18 cellular contexts compared by ENCODE assay signal in the genomic region with DNA sequence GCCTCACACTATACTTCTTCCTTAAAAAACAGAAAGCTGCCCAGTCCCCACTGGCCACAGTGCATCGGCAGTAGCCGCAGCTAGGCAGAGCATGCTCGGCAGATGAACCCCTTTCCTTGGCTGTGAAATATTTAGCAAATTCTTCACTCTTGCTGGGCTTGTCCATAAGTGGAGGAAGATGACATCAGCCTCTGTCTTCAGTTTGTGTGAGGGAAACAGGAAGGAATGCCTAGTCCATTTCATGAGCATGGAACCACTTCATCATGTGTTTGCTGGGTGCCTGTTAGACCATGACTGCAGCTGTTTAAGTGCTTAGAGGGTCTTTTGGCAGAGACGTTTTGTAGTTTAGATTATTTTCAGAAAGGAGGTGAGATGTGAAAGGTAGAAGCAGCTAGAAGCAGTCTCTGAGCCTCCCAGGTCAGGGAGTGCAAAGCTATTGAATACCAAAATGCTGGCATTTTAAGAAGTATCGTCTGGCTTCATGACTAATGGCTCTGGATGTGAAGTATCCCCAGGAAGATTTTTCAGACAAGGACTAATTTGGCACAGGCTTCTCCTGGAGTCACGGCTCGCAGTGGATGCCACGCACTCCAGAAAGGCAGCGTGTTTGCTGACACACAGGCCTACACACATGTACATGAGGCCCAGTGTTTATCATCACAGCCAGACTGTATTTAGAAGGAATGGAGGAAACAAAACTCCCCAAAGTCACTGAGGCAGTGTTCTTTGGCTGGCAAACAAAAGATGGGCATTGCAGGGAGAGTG. TPM values are rescaled to one million over a fixed set of nuclear protein-coding genes. Genes with fewer than 3 reads are reported as not detected.
DNase-seq lines count a peak whose midpoint lies in the region; ATAC-seq, FAIRE-seq and TF ChIP-seq lines count a peak whose summit lies in the region.
"Had no signal": no experiment of that assay in that cellular context is flagged by ENCODE, and none has a peak within 500 bp of the region (broad histone marks: within the 10 kb centered on the region; RNA-seq: fewer than 3 reads in every experiment).

No MANE protein-coding gene starts in this region.

- H3K79me1 ChIP-seq in mesenchymal stem cell (replicated peaks; ENCODE audit: low read length, poor library complexity, severe bottlenecking), result no peaks in the 10 kb centered on the region

- H2BK5ac ChIP-seq in mesenchymal stem cell (ENCODE audit: low read depth, low read length, poor library complexity, severe bottlenecking), result no peak overlapping the region

- no peak overlapping the region for H3K18ac ChIP-seq in mesenchymal stem cell (ENCODE audit: low read depth in 1 of 2, low read length in 2 of 2)

- 47% methylated on average over 9 of the region's 9 CpGs for WGBS in mesenchymal stem cell
- WGBS in esophagus squamous epithelium, 2 donors, result 55 to 69% methylated on average over 4 to 6 of the region's 9 CpGs

- H3K23ac ChIP-seq in mesenchymal stem cell (ENCODE audit: low read length in 2 of 2), result no peak overlapping the region

- H3K4me3 ChIP-seq in mesenchymal stem cell (ENCODE audit: insufficient read depth in 1 of 2, low read depth in 1 of 2, low read length in 2 of 2) (no peak overlapping the region), esophagus squamous epithelium (no peak overlapping the region)
- H3K4me3 ChIP-seq: suprapubic skin had no signal

- H3K9me3 ChIP-seq in mesenchymal stem cell (ENCODE audit: control insufficient read depth, low read length) (no peaks in the 10 kb centered on the region), esophagus squamous epithelium (no peaks in the 10 kb centered on the region)
- H3K9me3 ChIP-seq: suprapubic skin had no signal

- H2AFZ ChIP-seq in mesenchymal stem cell (ENCODE audit: low read depth, low read length), result no peak overlapping the region

- H3K4ac ChIP-seq in mesenchymal stem cell (ENCODE audit: low read depth in 1 of 2, low read length in 2 of 2), result no peak overlapping the region

- H2BK15ac ChIP-seq in mesenchymal stem cell (ENCODE audit: low read depth, poor library complexity, severe bottlenecking), result no peak overlapping the region

- peak; percentile 22; the same call in 2 of the 3 replicates for ATAC-seq in SK-N-SH treated with all-trans-retinoic acid at 6 μM for 48 hours
- no peak for ATAC-seq in HG02852 (IDR thresholded peaks at IDR 0.05; ENCODE audit: unreplicated experiment)

- no peak overlapping the region for H3K4me2 ChIP-seq in mesenchymal stem cell (ENCODE audit: low read length, poor library complexity, severe bottlenecking)
- H3K4me2 ChIP-seq: KMS-11 had no signal

- intact Hi-C loops in esophagus squamous epithelium (cut with DNase I), result no loop called here

- no peaks in the 10 kb centered on the region for H3K4me1 ChIP-seq in mesenchymal stem cell (ENCODE audit: control insufficient read depth, insufficient read depth, low read depth, low read length)
- peaks cover 0 to 8% (median 0%) of the 10 kb centered on the region in 3 donors for H3K4me1 ChIP-seq in esophagus squamous epithelium
- H3K4me1 ChIP-seq: suprapubic skin had no signal

- no peak overlapping the region for H2BK12ac ChIP-seq in mesenchymal stem cell (ENCODE audit: low read length in 2 of 2)

- no peak for TF ChIP-seq POLR2A in GM12892 (IDR thresholded peaks at IDR 0.05; ENCODE audit: low read depth, low read length)
- no peak for TF ChIP-seq POLR2A in esophagus squamous epithelium (IDR thresholded peaks at IDR 0.05)

- no peak for TF ChIP-seq CTCF in esophagus squamous epithelium (IDR thresholded peaks at IDR 0.05)

- peak overlapping the region; percentile 39 for H3K9ac ChIP-seq in mesenchymal stem cell (ENCODE audit: low read length)
- H3K9ac ChIP-seq: KMS-11 had no signal

- no peak overlapping the region for H2BK120ac ChIP-seq in mesenchymal stem cell (ENCODE audit: low read depth, low read length)

- FAIRE-seq in GM12892 (lab: Jason Lieb, UNC) (peak; percentile 21), RCC 7860 (lab: Jason Lieb, UNC) (no peak)

- H4K8ac ChIP-seq in mesenchymal stem cell (ENCODE audit: low read length), result no peak overlapping the region

- DNase-seq in AG20443 (ENCODE audit: low spot score) (peak; percentile 88), GM12892 (ENCODE audit: insufficient read length) (no peak), mesenchymal stem cell (peak; percentile 37), RCC 7860 (ENCODE audit: low spot score) (no peak), esophagus squamous epithelium (lab: John Stamatoyannopoulos, UW) (no peak)
- DNase-seq in NK-92 treated with Interleukin-12 subunit alpha and Interleukin-12 subunit beta, amount 100 ng/mL, for 24 hours (lab: John Stamatoyannopoulos, UW), result no peak
- DNase-seq: activated CD4-positive, alpha-beta T cell treated with anti-CD3 and anti-CD28 coated beads, Interleukin-2, amount 10 ng/mL, durations not matched to agents 24 days and 14 days; activated naive CD4-positive, alpha-beta T cell treated with anti-CD3 and anti-CD28 coated beads for 36 hours; GOT3; NCI-H1105; NCI-H226; SIG-M5; stimulated activated CD4-positive, alpha-beta T cell treated with anti-CD3 and anti-CD28 coated beads, Interleukin-4, amount 100 ng/mL, for 1 hour; T1000 had no signal

- H4K91ac ChIP-seq in mesenchymal stem cell (ENCODE audit: low read length), result no peak overlapping the region

- H3K14ac ChIP-seq in mesenchymal stem cell (ENCODE audit: low read length in 2 of 2), result no peak overlapping the region

- H3K27me3 ChIP-seq in mesenchymal stem cell (ENCODE audit: control insufficient read depth in 1 of 2, insufficient read depth in 1 of 2, low read length in 2 of 2) (peaks cover 15 to 25% of the 10 kb centered on the region in 2 experiments), esophagus squamous epithelium (peaks cover 0 to 4% (median 0%) of the 10 kb centered on the region in 4 donors)

- no peak overlapping the region for H2AK5ac ChIP-seq in mesenchymal stem cell (ENCODE audit: low read length, severe bottlenecking)

- H3K27ac ChIP-seq in mesenchymal stem cell (ENCODE audit: low read length, poor library complexity, severe bottlenecking) (no peak overlapping the region), esophagus squamous epithelium (no peak overlapping the region)
- H3K27ac ChIP-seq: KMS-11, suprapubic skin had no signal

- H3K36me3 ChIP-seq in mesenchymal stem cell (ENCODE audit: control insufficient read depth in 1 of 2, insufficient read depth in 2 of 2, low read depth in 1 of 2, low read length in 2 of 2) (no peaks in the 10 kb centered on the region), esophagus squamous epithelium (no peaks in the 10 kb centered on the region)
- H3K36me3 ChIP-seq: suprapubic skin had no signal

TF ChIP-seq in SK-N-SH treated with all-trans-retinoic acid at 6 μM for 48 hours, 23 proteins besides CTCF, POLR2A, EP300 and RAD21 (continues in another document):
- no peak for TF ChIP-seq TCF4 (CRISPR knock-in tag; IDR thresholded peaks at IDR 0.05; ENCODE audit: borderline replicate concordance)
- TF ChIP-seq SNAI2 (CRISPR knock-in tag; IDR thresholded peaks at IDR 0.05), result no peak
- no peak for TF ChIP-seq TOX (CRISPR knock-in tag; IDR thresholded peaks at IDR 0.05; ENCODE audit: borderline replicate concordance)
- TF ChIP-seq ZNF565 (CRISPR knock-in tag; conservative IDR thresholded peaks at IDR 0.05; ENCODE audit: low read depth), result no peak
- no peak for TF ChIP-seq ZNF8 (CRISPR knock-in tag; IDR thresholded peaks at IDR 0.05)
- TF ChIP-seq, protein P1, sequence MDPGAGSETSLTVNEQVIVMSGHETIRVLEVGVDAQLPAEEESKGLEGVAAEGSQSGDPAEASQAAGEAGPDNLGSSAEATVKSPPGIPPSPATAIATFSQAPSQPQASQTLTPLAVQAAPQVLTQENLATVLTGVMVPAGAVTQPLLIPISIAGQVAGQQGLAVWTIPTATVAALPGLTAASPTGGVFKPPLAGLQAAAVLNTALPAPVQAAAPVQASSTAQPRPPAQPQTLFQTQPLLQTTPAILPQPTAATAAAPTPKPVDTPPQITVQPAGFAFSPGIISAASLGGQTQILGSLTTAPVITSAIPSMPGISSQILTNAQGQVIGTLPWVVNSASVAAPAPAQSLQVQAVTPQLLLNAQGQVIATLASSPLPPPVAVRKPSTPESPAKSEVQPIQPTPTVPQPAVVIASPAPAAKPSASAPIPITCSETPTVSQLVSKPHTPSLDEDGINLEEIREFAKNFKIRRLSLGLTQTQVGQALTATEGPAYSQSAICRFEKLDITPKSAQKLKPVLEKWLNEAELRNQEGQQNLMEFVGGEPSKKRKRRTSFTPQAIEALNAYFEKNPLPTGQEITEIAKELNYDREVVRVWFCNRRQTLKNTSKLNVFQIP (CRISPR knock-in tag; IDR thresholded peaks at IDR 0.05; ENCODE audit: borderline replicate concordance, low read depth), result no peak
- TF ChIP-seq ZFP3 (CRISPR knock-in tag; IDR thresholded peaks at IDR 0.05), result no peak
- TF ChIP-seq ZC3H10 (CRISPR knock-in tag; IDR thresholded peaks at IDR 0.05), result no peak
- TF ChIP-seq, protein P2, sequence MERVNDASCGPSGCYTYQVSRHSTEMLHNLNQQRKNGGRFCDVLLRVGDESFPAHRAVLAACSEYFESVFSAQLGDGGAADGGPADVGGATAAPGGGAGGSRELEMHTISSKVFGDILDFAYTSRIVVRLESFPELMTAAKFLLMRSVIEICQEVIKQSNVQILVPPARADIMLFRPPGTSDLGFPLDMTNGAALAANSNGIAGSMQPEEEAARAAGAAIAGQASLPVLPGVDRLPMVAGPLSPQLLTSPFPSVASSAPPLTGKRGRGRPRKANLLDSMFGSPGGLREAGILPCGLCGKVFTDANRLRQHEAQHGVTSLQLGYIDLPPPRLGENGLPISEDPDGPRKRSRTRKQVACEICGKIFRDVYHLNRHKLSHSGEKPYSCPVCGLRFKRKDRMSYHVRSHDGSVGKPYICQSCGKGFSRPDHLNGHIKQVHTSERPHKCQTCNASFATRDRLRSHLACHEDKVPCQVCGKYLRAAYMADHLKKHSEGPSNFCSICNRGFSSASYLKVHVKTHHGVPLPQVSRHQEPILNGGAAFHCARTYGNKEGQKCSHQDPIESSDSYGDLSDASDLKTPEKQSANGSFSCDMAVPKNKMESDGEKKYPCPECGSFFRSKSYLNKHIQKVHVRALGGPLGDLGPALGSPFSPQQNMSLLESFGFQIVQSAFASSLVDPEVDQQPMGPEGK (CRISPR knock-in tag; IDR thresholded peaks at IDR 0.05; ENCODE audit: borderline replicate concordance), result no peak

RNA-seq across cellular contexts. Expression of a gene that starts 43.1 kb away (rescaled TPM):
- polyA plus RNA-seq in GM12892 (2012; ENCODE audit: missing spikeins), result 15.5 TPM
- 1.1 TPM for polyA plus RNA-seq in mesenchymal stem cell (2013, experiment 1 of 2)
- polyA plus RNA-seq in mesenchymal stem cell (2013, experiment 2 of 2), result 0.97 TPM
- 1 to 10 TPM in 3 of 4 donors, under 1 TPM in 1; 0.61 to 1.7 (median 1.1) TPM for total RNA-seq in esophagus squamous epithelium

Comparison
In these comparisons a context has a peak if more than half of its experiments do, and no peak if none do; other contexts are left out.
1. DNase-seq: peak in AG20443 (single experiment) and mesenchymal stem cell (single experiment); none in GM12892 (single experiment), RCC 7860 (single experiment), esophagus squamous epithelium (single experiment) and NK-92 treated with Interleukin-12 subunit alpha and Interleukin-12 subunit beta, amount 100 ng/mL, for 24 hours (single experiment).